1 cellular context compared by ENCODE assay signal in the genomic region with DNA sequence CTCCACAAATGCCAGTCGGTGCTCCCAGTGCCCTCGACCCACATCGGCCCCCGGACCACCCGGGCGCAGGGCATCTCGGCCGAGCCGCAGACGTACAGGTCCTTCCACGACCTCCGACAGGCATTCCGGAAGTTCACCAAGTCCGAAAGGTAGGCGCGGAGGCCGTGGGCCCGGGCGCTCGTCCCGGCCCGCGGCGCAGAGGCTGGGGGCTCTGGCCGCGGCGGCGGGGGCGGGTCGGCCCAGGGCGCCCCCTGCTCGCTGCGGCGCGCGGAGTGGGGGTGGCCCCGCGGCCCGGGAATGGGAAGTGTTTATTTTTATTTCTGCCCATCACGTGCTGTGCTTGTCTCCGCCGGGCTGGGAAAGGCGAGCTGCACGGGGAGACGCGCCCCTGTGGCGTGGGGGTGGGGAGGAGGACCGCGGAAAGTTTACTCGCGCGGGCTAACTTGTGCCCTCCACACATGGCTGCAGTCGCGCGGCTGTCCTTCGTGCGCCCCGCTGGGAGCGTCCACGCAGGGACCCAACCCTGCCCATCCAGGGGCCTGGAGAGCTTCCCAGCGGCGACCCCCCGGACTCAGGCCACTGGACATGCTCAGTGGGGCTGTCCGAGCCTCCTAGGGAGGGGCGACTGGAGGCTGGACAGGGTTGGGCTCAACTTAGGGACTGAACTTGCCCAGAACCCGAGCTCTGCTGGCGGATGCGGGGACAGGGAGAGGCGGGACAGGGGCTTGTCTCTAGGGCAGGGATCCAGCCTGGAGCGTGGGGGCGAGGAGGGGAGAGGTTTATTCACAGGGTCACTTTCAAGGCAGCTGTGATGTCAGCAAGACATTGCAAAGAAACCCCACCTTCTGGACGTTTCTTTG.
TF ChIP-seq lines count a peak whose summit lies in the region.

No MANE protein-coding gene starts in this region.

TF ChIP-seq in HEK293, 187 proteins besides CTCF, POLR2A, EP300 and RAD21 (continued from another document):
- peak; percentile 23; the same call in 1 of the 2 replicates for TF ChIP-seq ZNF600 (tag by site-specific recombination; IDR thresholded peaks at IDR 0.05)
